ENCODE assay signal across 28 cellular contexts in genomic region chr7:50418934-50419333, GRCh38.
"Had no signal": no experiment of that assay in that cellular context is flagged by ENCODE, and none has a peak within 500 bp of the region (broad histone marks: within the 10 kb centered on the region; RNA-seq: fewer than 3 reads in every experiment).

No MANE protein-coding gene starts in this region.

- H3K4me1 ChIP-seq: SJCRH30 had no signal

- H3K36me3 ChIP-seq: brain microvascular endothelial cell, SJCRH30 had no signal

- H3K27ac Mint-ChIP-seq: activated CD4-positive, alpha-beta memory T cell treated with anti-CD3 and anti-CD28 coated beads, Interleukin-2, amount 10 ng/mL, durations not matched to agents 7 days and 5 days; activated CD8-positive, alpha-beta memory T cell treated with anti-CD3 and anti-CD28 coated beads, Interleukin-2, amount 10 ng/mL, durations not matched to agents 7 days and 5 days; activated naive CD4-positive, alpha-beta T cell treated with anti-CD3 and anti-CD28 coated beads, Interleukin-2, amount 10 ng/mL, durations not matched to agents 7 days and 5 days; activated naive CD8-positive, alpha-beta T cell; activated naive CD8-positive, alpha-beta T cell treated with anti-CD3 and anti-CD28 coated beads, Interleukin-2, amount 50 U/mL, for 24 hours; T-helper 1 cell treated with Interleukin-12 subunit alpha and Interleukin-12 subunit beta and Interleukin-4 antibody, amounts not matched to agents 30 μg/mL and 1 μg/mL, for 36 hours; T-helper 2 cell treated with Interferon-gamma antibody and Interleukin-4, amounts not matched to agents 5 μg/mL and 100 μg/mL, for 36 hours had no signal

- H3K27ac ChIP-seq: brain microvascular endothelial cell, SJCRH30, SK-N-MC had no signal

- H3K4me3 ChIP-seq: SJCRH30, SK-N-MC had no signal

- DNase-seq: activated CD4-positive, alpha-beta memory T cell treated with anti-CD3 and anti-CD28 coated beads, Interleukin-2, amount 10 ng/mL, durations not matched to agents 7 days and 5 days; activated CD4-positive, alpha-beta T cell treated with anti-CD3 and anti-CD28 coated beads for 4 hours; activated CD8-positive, alpha-beta memory T cell treated with anti-CD3 and anti-CD28 coated beads for 24 hours; activated CD8-positive, alpha-beta memory T cell treated with anti-CD3 and anti-CD28 coated beads, Interleukin-2, amount 10 ng/mL, durations not matched to agents 7 days and 5 days; activated CD8-positive, alpha-beta memory T cell treated with anti-CD3 and anti-CD28 coated beads, Interleukin-2, amount 50 U/mL, for 48 hours; activated effector memory CD4-positive, alpha-beta T cell treated with Interleukin-2 at 50 U/mL for 16 hours; activated naive CD4-positive, alpha-beta T cell treated with anti-CD3 and anti-CD28 coated beads, Interleukin-2, amount 10 ng/mL, durations not matched to agents 7 days and 5 days; activated naive CD8-positive, alpha-beta T cell treated with anti-CD3 and anti-CD28 coated beads, Interleukin-2, amount 50 U/mL, for 24 hours; activated T-cell treated with anti-CD3 and anti-CD28 coated beads, Interleukin-2, amount 50 U/mL, for 48 hours; amniotic stem cell; aorta; brain microvascular endothelial cell; Karpas-422; KBM-7; NCI-H1105; NCI-H1417 treated with DMSO at 0.1 percent for 48 hours; NCI-H187 treated with DMSO at 0.1 percent for 48 hours; NCI-H2081; NCI-H345; NCI-H524 treated with DMSO at 0.1 percent for 48 hours; SHP77; SJCRH30 had no signal

- H3K4me3 Mint-ChIP-seq: activated CD4-positive, alpha-beta memory T cell treated with anti-CD3 and anti-CD28 coated beads, Interleukin-2, amount 10 ng/mL, durations not matched to agents 7 days and 5 days; activated CD8-positive, alpha-beta memory T cell treated with anti-CD3 and anti-CD28 coated beads, Interleukin-2, amount 10 ng/mL, durations not matched to agents 7 days and 5 days; activated naive CD4-positive, alpha-beta T cell treated with anti-CD3 and anti-CD28 coated beads, Interleukin-2, amount 10 ng/mL, durations not matched to agents 7 days and 5 days; activated naive CD8-positive, alpha-beta T cell; activated naive CD8-positive, alpha-beta T cell treated with anti-CD3 and anti-CD28 coated beads, Interleukin-2, amount 50 U/mL, for 24 hours; T-helper 1 cell treated with Interleukin-12 subunit alpha and Interleukin-12 subunit beta and Interleukin-4 antibody, amounts not matched to agents 30 μg/mL and 1 μg/mL, for 36 hours; T-helper 2 cell treated with Interferon-gamma antibody and Interleukin-4, amounts not matched to agents 5 μg/mL and 100 μg/mL, for 36 hours had no signal

- ATAC-seq: activated CD4-positive, CD25-positive, alpha-beta regulatory T cell treated with anti-CD3 and anti-CD28 coated beads, Interleukin-2, amount 50 U/mL, for 24 hours; activated naive CD8-positive, alpha-beta T cell treated with anti-CD3 and anti-CD28 coated beads, Interleukin-2, amount 50 U/mL, for 24 hours had no signal

- H3K9me3 ChIP-seq: SJCRH30 had no signal

- H3K36me3 Mint-ChIP-seq: activated CD8-positive, alpha-beta memory T cell treated with anti-CD3 and anti-CD28 coated beads, Interleukin-2, amount 10 ng/mL, durations not matched to agents 7 days and 5 days; activated naive CD4-positive, alpha-beta T cell treated with anti-CD3 and anti-CD28 coated beads, Interleukin-2, amount 10 ng/mL, durations not matched to agents 7 days and 5 days; activated naive CD8-positive, alpha-beta T cell had no signal

- FAIRE-seq: TTC549 had no signal

- H3K9me3 Mint-ChIP-seq: activated CD4-positive, alpha-beta memory T cell treated with anti-CD3 and anti-CD28 coated beads, Interleukin-2, amount 10 ng/mL, durations not matched to agents 7 days and 5 days; activated naive CD4-positive, alpha-beta T cell treated with anti-CD3 and anti-CD28 coated beads, Interleukin-2, amount 10 ng/mL, durations not matched to agents 7 days and 5 days; activated naive CD8-positive, alpha-beta T cell treated with anti-CD3 and anti-CD28 coated beads, Interleukin-2, amount 50 U/mL, for 24 hours; T-helper 1 cell treated with Interleukin-12 subunit alpha and Interleukin-12 subunit beta and Interleukin-4 antibody, amounts not matched to agents 30 μg/mL and 1 μg/mL, for 36 hours; T-helper 2 cell treated with Interferon-gamma antibody and Interleukin-4, amounts not matched to agents 5 μg/mL and 100 μg/mL, for 36 hours had no signal

- H3K27me3 ChIP-seq: brain microvascular endothelial cell, SJCRH30 had no signal

- H3K27me3 Mint-ChIP-seq: activated CD4-positive, alpha-beta memory T cell treated with anti-CD3 and anti-CD28 coated beads, Interleukin-2, amount 10 ng/mL, durations not matched to agents 7 days and 5 days; activated CD8-positive, alpha-beta memory T cell treated with anti-CD3 and anti-CD28 coated beads, Interleukin-2, amount 10 ng/mL, durations not matched to agents 7 days and 5 days; activated naive CD8-positive, alpha-beta T cell; activated naive CD8-positive, alpha-beta T cell treated with anti-CD3 and anti-CD28 coated beads, Interleukin-2, amount 50 U/mL, for 24 hours had no signal
